11 cellular contexts compared by ENCODE assay signal in genomic region chr20:51422912-51423667, GRCh38.
DNase-seq lines count a peak whose midpoint lies in the region; ATAC-seq and TF ChIP-seq lines count a peak whose summit lies in the region.
"Had no signal": no experiment of that assay in that cellular context is flagged by ENCODE, and none has a peak within 500 bp of the region (broad histone marks: within the 10 kb centered on the region; RNA-seq: fewer than 3 reads in every experiment).

No MANE protein-coding gene starts in this region.

- peaks cover 30% of the 10 kb centered on the region for H3K4me1 ChIP-seq in HUES64 (ENCODE audit: insufficient read depth, low read length)
- H3K4me1 ChIP-seq in SK-N-SH (ENCODE audit: control insufficient read depth in 1 of 2, insufficient read depth in 2 of 2, low read depth in 1 of 2, low read length in 1 of 2), result peaks cover 3 to 6% of the 10 kb centered on the region in 2 experiments; a peak in 3 of 4 replicates
- peaks cover 6% of the 10 kb centered on the region for H3K4me1 ChIP-seq in mesendoderm (ENCODE audit: control insufficient read depth, low read depth, low read length)

- H3K9ac ChIP-seq in HUES64 (ENCODE audit: low read depth, low read length) (no peak overlapping the region), SK-N-SH (no peak overlapping the region), mesendoderm (ENCODE audit: low read length) (no peak overlapping the region)

- H3K4me3 ChIP-seq in HUES64 (ENCODE audit: low read length), result no peak overlapping the region
- no peak overlapping the region for H3K4me3 ChIP-seq in SK-N-SH (ENCODE audit: low read depth in 2 of 2, low read length in 1 of 2)
- no peak overlapping the region for H3K4me3 ChIP-seq in mesendoderm (ENCODE audit: low read length)

- DNase-seq in natural killer cell treated with Interleukin-12 subunit alpha and Interleukin-12 subunit beta and Interleukin-15 and Interleukin-18, amount 100 ng/mL, for 72 hours (ENCODE audit: low spot score), result no peak
- DNase-seq in dermis blood vessel endothelial cell (no peak), SK-N-SH (no peak), mesendoderm (no peak)
- DNase-seq: left cardiac atrium, NCI-H1092 had no signal

- no peaks in the 10 kb centered on the region for H3K27me3 Mint-ChIP-seq in natural killer cell treated with Interleukin-12 subunit alpha and Interleukin-12 subunit beta and Interleukin-15 and Interleukin-18, amount 100 ng/mL, for 72 hours
- H3K27me3 Mint-ChIP-seq: activated naive CD8-positive, alpha-beta T cell had no signal

- H3K79me1 ChIP-seq in mesendoderm (ENCODE audit: low read length), result no peaks in the 10 kb centered on the region

- CTCF ChIA-PET in SK-N-SH (lab: Yijun Ruan, JAX), result interaction anchor here (0.9 kb wide), 1 partner anchor 15 kb away, joined by 3 read pairs; no protein-coding TSS in a partner anchor

- H2BK120ac ChIP-seq in mesendoderm (ENCODE audit: low read depth, low read length), result no peak overlapping the region

- no peaks in the 10 kb centered on the region for H3K27me3 ChIP-seq in HUES64 (ENCODE audit: insufficient read depth, low read length)
- H3K27me3 ChIP-seq in SK-N-SH (ENCODE audit: insufficient read depth), result no peaks in the 10 kb centered on the region
- H3K27me3 ChIP-seq in mesendoderm (ENCODE audit: insufficient read depth, low read length, poor library complexity), result no peaks in the 10 kb centered on the region

- peak overlapping the region; percentile 92 to 98 for H3K27ac Mint-ChIP-seq in natural killer cell treated with Interleukin-12 subunit alpha and Interleukin-12 subunit beta and Interleukin-15 and Interleukin-18, amount 100 ng/mL, for 72 hours

- no peak overlapping the region for H2BK5ac ChIP-seq in mesendoderm (ENCODE audit: low read length)

- H3K9me3 ChIP-seq in HUES64 (ENCODE audit: insufficient read depth, low read depth, low read length) (no peaks in the 10 kb centered on the region), SK-N-SH (no peaks in the 10 kb centered on the region)

- H3F3A ChIP-seq in SK-N-SH (replicated peaks; ENCODE audit: insufficient read depth), result peaks cover 9% of the 10 kb centered on the region

- H2BK15ac ChIP-seq in mesendoderm (replicated peaks; ENCODE audit: low read depth), result no peak overlapping the region

- peaks cover 38% of the 10 kb centered on the region for H3K36me3 Mint-ChIP-seq in natural killer cell treated with Interleukin-12 subunit alpha and Interleukin-12 subunit beta and Interleukin-15 and Interleukin-18, amount 100 ng/mL, for 72 hours

- H4K8ac ChIP-seq in mesendoderm (ENCODE audit: low read depth, low read length), result no peak overlapping the region

- no peak for TF ChIP-seq RAD21 in SK-N-SH (IDR thresholded peaks at IDR 0.05; ENCODE audit: low read length)

- ATAC-seq in GM18858 (IDR thresholded peaks at IDR 0.05; ENCODE audit: unreplicated experiment) (peak; percentile 80), GM21717 (IDR thresholded peaks at IDR 0.05; ENCODE audit: unreplicated experiment) (peak; percentile 67)
- ATAC-seq in natural killer cell treated with Interleukin-12 subunit alpha and Interleukin-12 subunit beta and Interleukin-15 and Interleukin-18, amount 100 ng/mL, for 72 hours, result peak; percentile 69 to 83
- ATAC-seq: left cardiac atrium had no signal

- peak overlapping the region; percentile 73 for H3K4me3 Mint-ChIP-seq in natural killer cell treated with Interleukin-12 subunit alpha and Interleukin-12 subunit beta and Interleukin-15 and Interleukin-18, amount 100 ng/mL, for 72 hours
- H3K4me3 Mint-ChIP-seq: activated naive CD8-positive, alpha-beta T cell had no signal

- no peak overlapping the region for H3K4ac ChIP-seq in mesendoderm (ENCODE audit: low read depth, low read length)

- H3K27ac ChIP-seq in HUES64 (ENCODE audit: low read depth, low read length) (peak overlapping the region; percentile 4; the same call in 1 of the 2 replicates), SK-N-SH (ENCODE audit: low read depth in 2 of 2, low read length in 1 of 2) (no peak overlapping the region), mesendoderm (ENCODE audit: low read depth, low read length) (no peak overlapping the region)
- H3K27ac ChIP-seq: epithelial cell of prostate had no signal

- H3K4me2 ChIP-seq in SK-N-SH (no peak overlapping the region), mesendoderm (ENCODE audit: low read length) (no peak overlapping the region)

- POLR2A ChIA-PET in SK-N-SH (lab: Yijun Ruan, JAX), result no interaction called here

- no peaks in the 10 kb centered on the region for H4K20me1 ChIP-seq in SK-N-SH (ENCODE audit: insufficient read depth)

- peaks cover 73 to 82% of the 10 kb centered on the region in 2 donors for H3K4me1 Mint-ChIP-seq in natural killer cell treated with Interleukin-12 subunit alpha and Interleukin-12 subunit beta and Interleukin-15 and Interleukin-18, amount 100 ng/mL, for 72 hours (ENCODE audit: low read depth in 2 of 2)

- H2AK5ac ChIP-seq in mesendoderm (ENCODE audit: low read length), result no peak overlapping the region

- H2AFZ ChIP-seq in SK-N-SH (ENCODE audit: low read depth), result no peak overlapping the region

- H3K18ac ChIP-seq in mesendoderm (ENCODE audit: low read length), result no peak overlapping the region

- H3K79me2 ChIP-seq in SK-N-SH (ENCODE audit: insufficient read depth) (no peaks in the 10 kb centered on the region), mesendoderm (ENCODE audit: control insufficient read depth, insufficient read depth, low read length) (no peaks in the 10 kb centered on the region)

- no peak overlapping the region for H3K56ac ChIP-seq in mesendoderm (ENCODE audit: low read length)

- TF ChIP-seq CTCF in SK-N-SH (IDR thresholded peaks at IDR 0.05), result no peak

- no peaks in the 10 kb centered on the region for H3K9me3 Mint-ChIP-seq in natural killer cell treated with Interleukin-12 subunit alpha and Interleukin-12 subunit beta and Interleukin-15 and Interleukin-18, amount 100 ng/mL, for 72 hours

- 94% methylated on average over 5 of the region's 5 CpGs for WGBS in HUES64
- 96% methylated on average over 5 of the region's 5 CpGs for WGBS in SK-N-SH (ENCODE audit: low lambda C conversion rate)
- no CpG with 5 or more reads among the region's 5 CpGs for WGBS in mesendoderm (ENCODE audit: extremely low coverage, insufficient coverage, low lambda C conversion rate)

- no peak overlapping the region for H3K23ac ChIP-seq in mesendoderm (ENCODE audit: low read length)

- H4K5ac ChIP-seq in mesendoderm (ENCODE audit: low read length), result no peak overlapping the region

- TF ChIP-seq EP300 in SK-N-SH (IDR thresholded peaks at IDR 0.05; ENCODE audit: borderline replicate concordance in 1 of 2, low read depth in 1 of 2, low read length in 1 of 2), result no peak

- H3K36me3 ChIP-seq in HUES64 (ENCODE audit: insufficient read depth, low read length) (no peaks in the 10 kb centered on the region), SK-N-SH (replicated peaks in 1 of 2; ENCODE audit: control insufficient read depth in 1 of 2, insufficient read depth in 2 of 2, low read length in 1 of 2) (peaks cover 0 to 3% of the 10 kb centered on the region in 2 experiments), mesendoderm (ENCODE audit: control insufficient read depth, insufficient read depth, low read length) (no peaks in the 10 kb centered on the region)

- H3K9me2 ChIP-seq in SK-N-SH, result no peaks in the 10 kb centered on the region

TF ChIP-seq in SK-N-SH, 30 proteins besides CTCF, POLR2A, EP300 and RAD21 (continues in another document):
- TF ChIP-seq FOXJ3 (CRISPR knock-in tag; IDR thresholded peaks at IDR 0.05) (no peak), NFIC (IDR thresholded peaks at IDR 0.05; ENCODE audit: borderline replicate concordance) (no peak), EZH2phosphoT487 (IDR thresholded peaks at IDR 0.05; ENCODE audit: borderline replicate concordance, low read depth) (no peak), IRF3 (IDR thresholded peaks at IDR 0.05; ENCODE audit: low read depth, low read length) (no peak), TEAD4 (IDR thresholded peaks at IDR 0.05; ENCODE audit: borderline replicate concordance, insufficient read depth) (no peak), SIN3A (IDR thresholded peaks at IDR 0.05; ENCODE audit: borderline replicate concordance, low read depth, low read length) (no peak), SMC3 (IDR thresholded peaks at IDR 0.05; ENCODE audit: low read depth, low read length) (no peak), YY1 (IDR thresholded peaks at IDR 0.05; ENCODE audit: low read depth) (no peak), PBX3 (IDR thresholded peaks at IDR 0.05) (no peak), USF1 (IDR thresholded peaks at IDR 0.05; ENCODE audit: borderline replicate concordance, low read depth) (no peak), FOSL2 (IDR thresholded peaks at IDR 0.05; ENCODE audit: borderline replicate concordance, low read depth) (no peak), GATA2 (CRISPR knock-in tag; IDR thresholded peaks at IDR 0.05) (no peak), POLR2AphosphoS5 (IDR thresholded peaks at IDR 0.05; ENCODE audit: low read depth, low read length) (no peak), NRF1 (IDR thresholded peaks at IDR 0.05; ENCODE audit: low read depth, low read length) (no peak)
